ENCODE assay signal across 11 cellular contexts in genomic region chr16:27273670-27274522, GRCh38. TPM values are rescaled to one million over a fixed set of nuclear protein-coding genes. Genes with fewer than 3 reads are reported as not detected.
A peak's percentile ranks its signal among the peaks of the same experiment; 100 is the strongest.
DNase-seq lines count a peak whose midpoint lies in the region; ATAC-seq, FAIRE-seq and TF ChIP-seq lines count a peak whose summit lies in the region.
"Had no signal": no experiment of that assay in that cellular context is flagged by ENCODE, and none has a peak within 500 bp of the region (broad histone marks: within the 10 kb centered on the region; RNA-seq: fewer than 3 reads in every experiment).

No MANE protein-coding gene starts in this region.

- no peaks in the 10 kb centered on the region for H3K36me3 ChIP-seq in H1 (ENCODE audit: control insufficient read depth in 2 of 4, insufficient read depth in 4 of 4, low read length in 3 of 4)
- no peaks in the 10 kb centered on the region for H3K36me3 ChIP-seq in Karpas-422 (ENCODE audit: insufficient read depth, low read length)
- H3K36me3 ChIP-seq: stomach had no signal

- H3K79me2 ChIP-seq in H1 (ENCODE audit: control insufficient read depth in 1 of 2, insufficient read depth in 2 of 2, low read length in 2 of 2) (no peaks in the 10 kb centered on the region), Karpas-422 (ENCODE audit: low read length) (peaks cover 5% of the 10 kb centered on the region; the same call in 1 of the 2 replicates)

- peaks cover 1% of the 10 kb centered on the region; the same call in 1 of the 2 replicates for H3K23me2 ChIP-seq in H1 (ENCODE audit: low read depth, low read length)

- no peak overlapping the region for H3K14ac ChIP-seq in H1 (ENCODE audit: insufficient read length)

- H3K56ac ChIP-seq in H1 (replicated peaks; ENCODE audit: insufficient read length, low read depth, low read length) = no peak overlapping the region

- H4K91ac ChIP-seq in H1 (replicated peaks; ENCODE audit: insufficient read length, low read length) = no peak overlapping the region

- CTCF ChIA-PET in H1 (lab: Charles Lee; ENCODE audit: partially characterized antibody) = interaction anchor here (0.7 to 3.4 kb wide), 4 partner anchors 10 to 102 kb away, joined by 3 to 12 read pairs (median 4); no protein-coding TSS in a partner anchor

- H3K79me1 ChIP-seq in H1 (ENCODE audit: low read depth, low read length) = no peaks in the 10 kb centered on the region

- H3K23ac ChIP-seq in H1 (ENCODE audit: insufficient read length) = no peak overlapping the region

- H2BK5ac ChIP-seq in H1 (ENCODE audit: low read depth, low read length) = no peak overlapping the region

- peaks cover 0 to 7% (median 0%) of the 10 kb centered on the region in 4 experiments; a peak in 2 of 7 replicates for H3K4me1 ChIP-seq in H1 (replicated peaks in 1 of 4; ENCODE audit: control insufficient read depth in 3 of 4, insufficient read depth in 4 of 4, low read length in 3 of 4)
- H3K4me1 ChIP-seq in Karpas-422 (ENCODE audit: low read length) = peaks cover 13% of the 10 kb centered on the region

- TF ChIP-seq POLR2A in H1 (IDR thresholded peaks at IDR 0.05; ENCODE audit: control extremely low read depth in 1 of 2, low read depth in 2 of 2, low read length in 2 of 2) = no peak

- intact Hi-C loops in left ventricle myocardium superior (cut with micrococcal nuclease) = no loop called here

- TF ChIP-seq RAD21 in H1 (IDR thresholded peaks at IDR 0.05 in 1 of 2, conservative IDR thresholded peaks at IDR 0.05 in 1 of 2; ENCODE audit: low read depth in 2 of 2, low read length in 2 of 2) = no peak

- DNase-seq in activated CD4-positive, alpha-beta T cell treated with anti-CD3 and anti-CD28 coated beads for 4 hours = peak; percentile 24 to 44
- DNase-seq in activated CD4-positive, alpha-beta T cell treated with anti-CD3 and anti-CD28 coated beads for 1 hour = no peak
- peak; percentile 68 for DNase-seq in T1000 (lab: John Stamatoyannopoulos, UW)
- peak in 1 of 2 experiments; percentile 30 for DNase-seq in H1 (ENCODE audit: low read depth in 1 of 2, low spot score in 2 of 2)
- DNase-seq in stimulated activated naive CD8-positive, alpha-beta T cell treated with anti-CD3 and anti-CD28 coated beads, Interleukin-15, Interleukin-2, amounts not matched to agents 100 U/mL and 50 U/mL, for 24 hours = peak; percentile 64
- DNase-seq in left ventricle myocardium superior = no peak
- DNase-seq in Karpas-422 = no peak
- no peak for DNase-seq in nucleus accumbens (lab: John Stamatoyannopoulos, UW)
- DNase-seq: occipital lobe, PC-9, stomach had no signal

- H3K4ac ChIP-seq in H1 (replicated peaks; ENCODE audit: insufficient read length, low read depth, low read length) = no peak overlapping the region

- no peak for TF ChIP-seq EP300 in H1 (IDR thresholded peaks at IDR 0.05; ENCODE audit: borderline replicate concordance in 1 of 2, low read depth in 2 of 2, low read length in 2 of 2)

- WGBS in H1 (ENCODE audit: extremely low coverage in 1 of 2, insufficient coverage in 1 of 2, insufficient read length in 1 of 2, insufficient replicate concordance in 2 of 2, low coverage in 1 of 2, low lambda C conversion rate in 2 of 2, missing lambda C conversion rate in 1 of 2), 2 experiments = 90% methylated on average over 8 of the region's 8 CpGs; no CpG with 5 or more reads in 1 of the 2 experiments

- ATAC-seq in stimulated activated naive CD8-positive, alpha-beta T cell treated with anti-CD3 and anti-CD28 coated beads, Interleukin-15, Interleukin-2, amounts not matched to agents 100 U/mL and 50 U/mL, for 24 hours = peak; percentile 98
- ATAC-seq in left ventricle myocardium superior = no peak

- H3K27ac ChIP-seq in H1 (ENCODE audit: low read depth, low read length) = no peak overlapping the region
- H3K27ac ChIP-seq in Karpas-422 (ENCODE audit: low read length) = no peak overlapping the region
- H3K27ac ChIP-seq: PC-9, stomach had no signal

- H3K4me2 ChIP-seq in H1 (ENCODE audit: insufficient read depth in 1 of 2, low read depth in 2 of 2, low read length in 2 of 2) (no peak overlapping the region), Karpas-422 (ENCODE audit: low read depth, low read length, poor library complexity, severe bottlenecking) (no peak overlapping the region)
- H3K4me2 ChIP-seq: PC-9 had no signal

- no peak overlapping the region for H3K9ac ChIP-seq in H1 (replicated peaks in 1 of 4; ENCODE audit: extremely low read depth in 1 of 4, low read depth in 3 of 4, low read length in 3 of 4)
- H3K9ac ChIP-seq in Karpas-422 (ENCODE audit: low read length) = no peak overlapping the region

- POLR2A ChIA-PET in H1 (lab: Charles Lee; ENCODE audit: partially characterized antibody) = interaction anchor here (0.6 kb wide), 1 partner anchor 56 kb away, joined by 3 read pairs; no protein-coding TSS in a partner anchor

- H2BK12ac ChIP-seq in H1 (ENCODE audit: low read depth, low read length) = no peak overlapping the region

- no peak overlapping the region for H4K5ac ChIP-seq in H1 (ENCODE audit: insufficient read length, low read depth, low read length)

- no peaks in the 10 kb centered on the region for H4K20me1 ChIP-seq in H1 (replicated peaks in 1 of 2; ENCODE audit: control insufficient read depth in 1 of 2, insufficient read depth in 2 of 2, low read length in 2 of 2)
- no peaks in the 10 kb centered on the region for H4K20me1 ChIP-seq in Karpas-422 (ENCODE audit: insufficient read depth, low read depth, low read length)

- no peak overlapping the region for H2BK120ac ChIP-seq in H1 (replicated peaks; ENCODE audit: low read depth, low read length)

- no peak overlapping the region for H3K18ac ChIP-seq in H1 (ENCODE audit: extremely low read depth, low read length)

- TF ChIP-seq CTCF in H1 (IDR thresholded peaks at IDR 0.05; ENCODE audit: control extremely low read depth in 1 of 3, insufficient read depth in 1 of 3, low read depth in 1 of 3, low read length in 3 of 3) = no peak

- no peak overlapping the region for H3K4me3 ChIP-seq in H1 (ENCODE audit: extremely low read depth in 1 of 4, insufficient read depth in 2 of 4, low read depth in 3 of 4, low read length in 4 of 4)
- H3K4me3 ChIP-seq in Karpas-422 (ENCODE audit: low read length) = no peak overlapping the region
- H3K4me3 ChIP-seq: PC-9, stomach had no signal

- H3K9me3 ChIP-seq in H1 (ENCODE audit: insufficient read depth in 2 of 2, low read depth in 1 of 2, low read length in 1 of 2) (no peaks in the 10 kb centered on the region), Karpas-422 (ENCODE audit: low read length) (no peaks in the 10 kb centered on the region)
- H3K9me3 ChIP-seq: stomach had no signal

- peak overlapping the region; percentile 80; the same call in 1 of the 2 replicates for H2BK20ac ChIP-seq in H1 (ENCODE audit: low read length)

- no peak overlapping the region for H2AK5ac ChIP-seq in H1 (ENCODE audit: low read depth, low read length)

- H2BK15ac ChIP-seq in H1 (ENCODE audit: low read length) = no peak overlapping the region

- H3K27me3 ChIP-seq in H1 (replicated peaks in 1 of 4; ENCODE audit: control insufficient read depth in 3 of 4, extremely low read depth in 1 of 4, insufficient read depth in 3 of 4, low read length in 3 of 4) (no peaks in the 10 kb centered on the region), Karpas-422 (ENCODE audit: low read length) (no peaks in the 10 kb centered on the region)
- H3K27me3 ChIP-seq: stomach had no signal

- H4K8ac ChIP-seq in H1 (ENCODE audit: extremely low read depth, insufficient read depth, low read length) = no peak overlapping the region

- H2AFZ ChIP-seq in H1 (ENCODE audit: low read length) (no peak overlapping the region), Karpas-422 (ENCODE audit: low read length) (no peak overlapping the region)
- H2AFZ ChIP-seq: PC-9 had no signal

- H3K9me2 ChIP-seq in Karpas-422 (replicated peaks; ENCODE audit: insufficient read depth, low read length) = no peaks in the 10 kb centered on the region

- FAIRE-seq in H1 (lab: Jason Lieb, UNC) = no peak

TF ChIP-seq in H1, 55 proteins besides CTCF, POLR2A, EP300 and RAD21:
- no peak for TF ChIP-seq HDAC2 (IDR thresholded peaks at IDR 0.05; ENCODE audit: borderline replicate concordance in 1 of 2, low read depth in 2 of 2, low read length in 2 of 2)
- no peak for TF ChIP-seq SP1 (IDR thresholded peaks at IDR 0.05; ENCODE audit: low read depth, low read length)
- TF ChIP-seq GABPA (IDR thresholded peaks at IDR 0.05; ENCODE audit: borderline replicate concordance, insufficient read depth, low read length) = no peak
- no peak for TF ChIP-seq RNF2 (IDR thresholded peaks at IDR 0.05; ENCODE audit: borderline replicate concordance, low read depth, low read length, missing control alignments, poor library complexity, severe bottlenecking)

RNA-seq across cellular contexts. Expression of gene NSMCE1, which starts 5.3 kb away (rescaled TPM):
- 16.6 and 18.4 TPM in 2 replicates for total RNA-seq in H1 (2021; fragmentation: NEBNext Ultra II Directional; extraction: Animal tissue kit (Norgen Biotek cat#: 25700))
- polyA plus RNA-seq in H1 (2011; rRNA removed) = 8.1 and 8.7 TPM in 2 replicates
- 14.7 TPM for polyA plus RNA-seq in H1 (2011; cell fraction: cytosol; rRNA removed)
- polyA plus RNA-seq in H1 (2011; cell fraction: nucleus; rRNA removed) = 7.4 TPM
- polyA plus RNA-seq in H1 (2012, experiment 1 of 2) = 20.7 to 29.4 TPM (median 24.4 TPM) in 4 replicates
- polyA plus RNA-seq in H1 (2012, experiment 2 of 2) = 29.3 TPM
- 35.3 TPM for polyA plus RNA-seq in H1 (2013, experiment 1 of 2)
- 37.6 TPM for polyA plus RNA-seq in H1 (2013, experiment 2 of 2)
- polyA minus RNA-seq in H1 (2011; rRNA and poly(A)+ RNA removed) = 6.5 and 28.8 TPM in 2 replicates
- polyA minus RNA-seq in H1 (2011; cell fraction: cytosol; rRNA and poly(A)+ RNA removed) = 7.0 TPM
- polyA minus RNA-seq in H1 (2011; cell fraction: nucleus; rRNA and poly(A)+ RNA removed) = 3.3 TPM
- 34.2 TPM for total RNA-seq in left ventricle myocardium superior
- 59.2 and 77.8 TPM in 2 replicates for total RNA-seq in Karpas-422 (2014; rRNA removed; shearing (Covaris generic); ENCODE audit: low replicate concordance)

RNA-seq across cellular contexts. Expression of gene IL4R, which starts 39.9 kb away (rescaled TPM):
- total RNA-seq in H1 (2021; fragmentation: NEBNext Ultra II Directional; extraction: Animal tissue kit (Norgen Biotek cat#: 25700)) = 29.4 and 32.7 TPM in 2 replicates
- polyA plus RNA-seq in H1 (2011; rRNA removed) = 29.1 and 38.2 TPM in 2 replicates
- 25.4 TPM for polyA plus RNA-seq in H1 (2011; cell fraction: cytosol; rRNA removed)
- 31.2 TPM for polyA plus RNA-seq in H1 (2011; cell fraction: nucleus; rRNA removed)
- 22.5 to 25.9 TPM (median 24.5 TPM) in 4 replicates for polyA plus RNA-seq in H1 (2012, experiment 1 of 2)
- 21.4 TPM for polyA plus RNA-seq in H1 (2012, experiment 2 of 2)
- 34.5 TPM for polyA plus RNA-seq in H1 (2013, experiment 1 of 2)
- polyA plus RNA-seq in H1 (2013, experiment 2 of 2) = 34.4 TPM
- polyA minus RNA-seq in H1 (2011; rRNA and poly(A)+ RNA removed) = 26.9 and 37.0 TPM in 2 replicates
- polyA minus RNA-seq in H1 (2011; cell fraction: cytosol; rRNA and poly(A)+ RNA removed) = 15.6 TPM
- polyA minus RNA-seq in H1 (2011; cell fraction: nucleus; rRNA and poly(A)+ RNA removed) = 17.7 TPM
- 9.8 TPM for total RNA-seq in left ventricle myocardium superior
- total RNA-seq in Karpas-422 (2014; rRNA removed; shearing (Covaris generic); ENCODE audit: low replicate concordance) = 0.94 and 12.0 TPM in 2 replicates

Comparison
In these comparisons a context has a peak if more than half of its experiments do, and no peak if none do; other contexts are left out.
1. DNase-seq: peak in activated CD4-positive, alpha-beta T cell treated with anti-CD3 and anti-CD28 coated beads for 4 hours (2 of 2), T1000 (single experiment) and stimulated activated naive CD8-positive, alpha-beta T cell treated with anti-CD3 and anti-CD28 coated beads, Interleukin-15, Interleukin-2, amounts not matched to agents 100 U/mL and 50 U/mL, for 24 hours (single experiment); none in activated CD4-positive, alpha-beta T cell treated with anti-CD3 and anti-CD28 coated beads for 1 hour (single experiment), left ventricle myocardium superior (single experiment), Karpas-422 (single experiment) and nucleus accumbens (0 of 56).